11 cellular contexts compared by ENCODE assay signal in genomic region chr9:131645078-131645776, GRCh38.
DNase-seq lines count a peak whose midpoint lies in the region; ATAC-seq, FAIRE-seq and TF ChIP-seq lines count a peak whose summit lies in the region.
"Had no signal": no experiment of that assay in that cellular context is flagged by ENCODE, and none has a peak within 500 bp of the region (broad histone marks: within the 10 kb centered on the region; RNA-seq: fewer than 3 reads in every experiment).

No MANE protein-coding gene starts in this region.

- in situ Hi-C loops in GM12878 (cut with MboI) = no loop called here

- H3K27ac ChIP-seq in GM12878 (ENCODE audit: control insufficient read depth, insufficient read depth) = peak overlapping the region; percentile 20
- H3K27ac ChIP-seq: SK-N-MC had no signal

- SMC1A ChIA-PET in GM12878 (lab: Charles Lee; ENCODE audit: uncharacterized antibody, unreplicated experiment) = interaction anchor here (0.9 to 4.5 kb wide), 4 partner anchors 16 to 94 kb away, joined by 4 to 33 read pairs (median 21); partner anchors contain the start of gene RAPGEF1

- H3K9ac ChIP-seq in GM12878 (ENCODE audit: control insufficient read depth, insufficient read depth, low read length) = no peak overlapping the region

- intact Hi-C loops in GM12878 (cut with micrococcal nuclease; ENCODE audit: unreplicated experiment) = no loop called here

- no peaks in the 10 kb centered on the region for H3K9me3 Mint-ChIP-seq in stimulated activated naive B cell treated with anti-CD40 and anti-IgM and Interleukin-4, amounts not matched to agents 10 μg/mL and 1 μg/mL and 100 μg/mL, for 72 hours

- ATAC-seq in GM12878 (peak; percentile 68), HG02885 (IDR thresholded peaks at IDR 0.05; ENCODE audit: poor library complexity, unreplicated experiment) (no peak), HG03442 (IDR thresholded peaks at IDR 0.05; ENCODE audit: unreplicated experiment) (no peak)
- ATAC-seq in stimulated activated naive B cell treated with anti-CD40 and anti-IgM and Interleukin-4, amounts not matched to agents 10 μg/mL and 1 μg/mL and 100 μg/mL, for 72 hours (replicated peaks) = peak; percentile 29 to 65
- ATAC-seq: sciatic nerve had no signal

- no peak for TF ChIP-seq POLR2A in GM12878 (IDR thresholded peaks at IDR 0.05; ENCODE audit: low read depth, low read length)

- H3K36me3 Mint-ChIP-seq in stimulated activated naive B cell treated with anti-CD40 and anti-IgM and Interleukin-4, amounts not matched to agents 10 μg/mL and 1 μg/mL and 100 μg/mL, for 72 hours = peaks cover 49 to 71% of the 10 kb centered on the region in 2 donors

- no peak for TF ChIP-seq EP300 in GM12878 (IDR thresholded peaks at IDR 0.05; ENCODE audit: borderline replicate concordance in 1 of 2, control insufficient read depth in 1 of 2, low read depth in 2 of 2, low read length in 2 of 2)

- H3K27ac Mint-ChIP-seq in stimulated activated naive B cell treated with anti-CD40 and anti-IgM and Interleukin-4, amounts not matched to agents 10 μg/mL and 1 μg/mL and 100 μg/mL, for 72 hours = peak overlapping the region; percentile 86

- H3K4me1 ChIP-seq in GM12878 (ENCODE audit: control insufficient read depth, insufficient read depth, low read length) = peaks cover 28% of the 10 kb centered on the region

- H3K36me3 ChIP-seq in GM12878 (ENCODE audit: control insufficient read depth in 2 of 2, insufficient read depth in 2 of 2, low read length in 1 of 2) = peaks cover 25 to 36% of the 10 kb centered on the region in 2 experiments

- no peak overlapping the region for H3K4me3 Mint-ChIP-seq in stimulated activated naive B cell treated with anti-CD40 and anti-IgM and Interleukin-4, amounts not matched to agents 10 μg/mL and 1 μg/mL and 100 μg/mL, for 72 hours

- CTCF ChIA-PET in GM12878 (lab: Yijun Ruan, JAX) = no interaction called here

- no peak overlapping the region for H3K4me3 ChIP-seq in GM12878
- H3K4me3 ChIP-seq: BLaER1 treated with 17β-estradiol and CSF1 and Interleukin-3, amounts not matched to agents 10 nM and 100 nM; SK-N-MC had no signal

- H3K27me3 ChIP-seq in GM12878 (replicated peaks in 1 of 2; ENCODE audit: control insufficient read depth in 2 of 2, insufficient read depth in 2 of 2, low read length in 1 of 2) = no peaks in the 10 kb centered on the region
- H3K27me3 ChIP-seq: BLaER1 treated with 17β-estradiol and CSF1 and Interleukin-3, amounts not matched to agents 10 nM and 100 nM had no signal

- H4K20me1 ChIP-seq in GM12878 (ENCODE audit: control insufficient read depth, insufficient read depth) = 0 out of 2 replicates have a peak, but pooled peaks cover 4% of the 10 kb centered on the region

- POLR2A ChIA-PET in GM12878 (lab: Charles Lee) = no interaction called here

- no peak for TF ChIP-seq RAD21 in GM12878 (IDR thresholded peaks at IDR 0.05; ENCODE audit: insufficient read depth, low read depth, low read length)

- no peaks in the 10 kb centered on the region for H3K9me3 ChIP-seq in GM12878 (replicated peaks; ENCODE audit: control insufficient read depth, insufficient read depth, low read length)
- H3K9me3 ChIP-seq: BLaER1 treated with 17β-estradiol and CSF1 and Interleukin-3, amounts not matched to agents 10 nM and 100 nM had no signal

- RAD21 ChIA-PET in GM12878 (lab: Charles Lee; ENCODE audit: unreplicated experiment) = interaction anchor here (1.1 to 3.6 kb wide), 4 partner anchors 23 to 94 kb away, joined by 4 to 18 read pairs (median 4); partner anchors contain the start of gene RAPGEF1

- TF ChIP-seq CTCF in GM12878 (IDR thresholded peaks at IDR 0.05 in 2 of 3, conservative IDR thresholded peaks at IDR 0.05 in 1 of 3; ENCODE audit: control insufficient read depth in 2 of 3, extremely low read depth in 1 of 3, insufficient read depth in 1 of 3, low read depth in 3 of 3, low read length in 3 of 3) = no peak

- no TSS peak for BruUV-seq in GM12878 (replicated peaks; lab: Mats Ljungman, UMichigan)

- H3K79me2 ChIP-seq in GM12878 (ENCODE audit: control insufficient read depth, insufficient read depth, low read length) = peaks cover 26% of the 10 kb centered on the region

- H2AFZ ChIP-seq in GM12878 (ENCODE audit: control insufficient read depth, low read depth, low read length) = no peak overlapping the region

- H3K27me3 Mint-ChIP-seq in stimulated activated naive B cell treated with anti-CD40 and anti-IgM and Interleukin-4, amounts not matched to agents 10 μg/mL and 1 μg/mL and 100 μg/mL, for 72 hours = no peaks in the 10 kb centered on the region

- WGBS in GM12878 (ENCODE audit: insufficient coverage, insufficient replicate concordance, low lambda C conversion rate, missing lambda C conversion rate) = 51% methylated on average over 13 of the region's 13 CpGs

- peak; percentile 41 for DNase-seq in activated CD4-positive, alpha-beta T cell treated with anti-CD3 and anti-CD28 coated beads for 48 hours
- no peak for DNase-seq in activated CD4-positive, alpha-beta T cell treated with anti-CD3 and anti-CD28 coated beads, Interleukin-2, amount 50 U/mL, for 4 hours
- DNase-seq in M059J (ENCODE audit: low read depth) (peak; percentile 18), GM12878 (ENCODE audit: low read depth, low spot score) (no peak), NCI-H2227 (lab: John Stamatoyannopoulos, UW; ENCODE audit: unreplicated experiment) (no peak)
- DNase-seq in stimulated activated naive B cell treated with anti-CD40 and anti-IgM and Interleukin-4, amounts not matched to agents 10 μg/mL and 1 μg/mL and 100 μg/mL, for 72 hours = no peak

- FAIRE-seq in GM12878 (lab: Jason Lieb, UNC) = no peak

- peaks cover 50 to 75% of the 10 kb centered on the region in 2 donors for H3K4me1 Mint-ChIP-seq in stimulated activated naive B cell treated with anti-CD40 and anti-IgM and Interleukin-4, amounts not matched to agents 10 μg/mL and 1 μg/mL and 100 μg/mL, for 72 hours

- H3K4me2 ChIP-seq in GM12878 (ENCODE audit: control insufficient read depth, insufficient read depth) = peak overlapping the region; percentile 28; the same call in 1 of the 2 replicates

TF ChIP-seq in GM12878, 131 proteins besides CTCF, POLR2A, EP300 and RAD21:
- TF ChIP-seq ATF7 (IDR thresholded peaks at IDR 0.05; ENCODE audit: low read depth) (no peak), ETV6 (conservative IDR thresholded peaks at IDR 0.05 in 1 of 2, IDR thresholded peaks at IDR 0.05 in 1 of 2; ENCODE audit: borderline replicate concordance in 1 of 2, low read depth in 1 of 2) (no peak), SRF (IDR thresholded peaks at IDR 0.05; ENCODE audit: low read depth in 2 of 2, low read length in 2 of 2) (no peak), CHD1 (IDR thresholded peaks at IDR 0.05; ENCODE audit: low read depth, low read length) (no peak), RBBP5 (conservative IDR thresholded peaks at IDR 0.05) (no peak), MEF2B (IDR thresholded peaks at IDR 0.05; ENCODE audit: partially characterized antibody, poor library complexity, severe bottlenecking) (no peak), POU2F2 (IDR thresholded peaks at IDR 0.05; ENCODE audit: borderline replicate concordance, low read depth, low read length) (peak; percentile 31; the same call in 1 of the 3 replicates), HDAC2 (IDR thresholded peaks at IDR 0.05) (no peak), CREM (IDR thresholded peaks at IDR 0.05; ENCODE audit: low read depth) (no peak), SUPT20H (IDR thresholded peaks at IDR 0.05; ENCODE audit: borderline replicate concordance, control insufficient read depth, low read depth, low read length) (no peak), GABPA (IDR thresholded peaks at IDR 0.05; ENCODE audit: low read depth) (no peak), CREB1 (IDR thresholded peaks at IDR 0.05; ENCODE audit: low read depth) (peak; percentile 58; the same call in 1 of the 2 replicates), GATAD2B (conservative IDR thresholded peaks at IDR 0.05; ENCODE audit: low read depth) (no peak), RELA (IDR thresholded peaks at IDR 0.05; ENCODE audit: borderline replicate concordance, partially characterized antibody) (no peak), TARDBP (IDR thresholded peaks at IDR 0.05; ENCODE audit: borderline replicate concordance) (no peak)
- TF ChIP-seq, protein P1, sequence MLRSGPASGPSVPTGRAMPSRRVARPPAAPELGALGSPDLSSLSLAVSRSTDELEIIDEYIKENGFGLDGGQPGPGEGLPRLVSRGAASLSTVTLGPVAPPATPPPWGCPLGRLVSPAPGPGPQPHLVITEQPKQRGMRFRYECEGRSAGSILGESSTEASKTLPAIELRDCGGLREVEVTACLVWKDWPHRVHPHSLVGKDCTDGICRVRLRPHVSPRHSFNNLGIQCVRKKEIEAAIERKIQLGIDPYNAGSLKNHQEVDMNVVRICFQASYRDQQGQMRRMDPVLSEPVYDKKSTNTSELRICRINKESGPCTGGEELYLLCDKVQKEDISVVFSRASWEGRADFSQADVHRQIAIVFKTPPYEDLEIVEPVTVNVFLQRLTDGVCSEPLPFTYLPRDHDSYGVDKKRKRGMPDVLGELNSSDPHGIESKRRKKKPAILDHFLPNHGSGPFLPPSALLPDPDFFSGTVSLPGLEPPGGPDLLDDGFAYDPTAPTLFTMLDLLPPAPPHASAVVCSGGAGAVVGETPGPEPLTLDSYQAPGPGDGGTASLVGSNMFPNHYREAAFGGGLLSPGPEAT (IDR thresholded peaks at IDR 0.05; ENCODE audit: low read depth) = no peak
TF ChIP-seq in GM12878: peak in this region for 2.

Comparison
In these comparisons a context has a peak if more than half of its experiments do, and no peak if none do; other contexts are left out.
1. DNase-seq: peak in activated CD4-positive, alpha-beta T cell treated with anti-CD3 and anti-CD28 coated beads for 48 hours (single experiment) and M059J (single experiment); none in activated CD4-positive, alpha-beta T cell treated with anti-CD3 and anti-CD28 coated beads, Interleukin-2, amount 50 U/mL, for 4 hours (0 of 2), GM12878 (single experiment), stimulated activated naive B cell treated with anti-CD40 and anti-IgM and Interleukin-4, amounts not matched to agents 10 μg/mL and 1 μg/mL and 100 μg/mL, for 72 hours (single experiment) and NCI-H2227 (single experiment).
2. ATAC-seq: peak in GM12878 (single experiment) and stimulated activated naive B cell treated with anti-CD40 and anti-IgM and Interleukin-4, amounts not matched to agents 10 μg/mL and 1 μg/mL and 100 μg/mL, for 72 hours (2 of 2); none in HG02885 (single experiment) and HG03442 (single experiment).